8 cellular contexts compared by ENCODE assay signal in genomic region chr3:159804726-159805410, GRCh38. TPM values are rescaled to one million over a fixed set of nuclear protein-coding genes. Genes with fewer than 3 reads are reported as not detected.
DNase-seq lines count a peak whose midpoint lies in the region; ATAC-seq and TF ChIP-seq lines count a peak whose summit lies in the region.

No MANE protein-coding gene starts in this region.

- TF ChIP-seq CTCF in heart left ventricle (IDR thresholded peaks at IDR 0.05), result peak; percentile 73 to 94 (median 90)

- whole genome bisulfite sequencing in heart left ventricle, 4 donors, result 27 to 43% (median 35%) methylated on average over 5 of the region's 5 CpGs

- DNase-seq in EL (peak; percentile 89), NCI-H446 (lab: John Stamatoyannopoulos, UW) (peak; percentile 57 to 86), heart left ventricle (peak in 4 of 5 donors; percentile 73 to 79 (median 78)), putamen (ENCODE audit: low spot score) (peak; percentile 91)
- DNase-seq in activated naive CD8-positive, alpha-beta T cell treated with anti-CD3 and anti-CD28 coated beads for 36 hours, result peak; percentile 26
- no peak for DNase-seq in activated effector memory CD4-positive, alpha-beta T cell treated with Interleukin-2 at 50 U/mL for 16 hours

- no peaks in the 10 kb centered on the region for H3K36me3 Mint-ChIP-seq in activated naive CD8-positive, alpha-beta T cell treated with anti-CD3 and anti-CD28 coated beads for 36 hours

- TF ChIP-seq POLR2A in heart left ventricle (IDR thresholded peaks at IDR 0.05), result no peak

- H3K27ac Mint-ChIP-seq in activated naive CD8-positive, alpha-beta T cell treated with anti-CD3 and anti-CD28 coated beads for 36 hours, result no peak overlapping the region

- peaks cover 3 to 75% (median 37%) of the 10 kb centered on the region in 12 donors for H3K4me1 ChIP-seq in heart left ventricle

- intact Hi-C loops in heart left ventricle (cut with DNase I), result loop anchor here (1.0 to 10.0 kb wide), 19 partner anchors 38 to 960 kb away; no protein-coding TSS in a partner anchor

- no peaks in the 10 kb centered on the region for H3K4me1 Mint-ChIP-seq in activated naive CD8-positive, alpha-beta T cell treated with anti-CD3 and anti-CD28 coated beads for 36 hours

- ATAC-seq in GM19463 (IDR thresholded peaks at IDR 0.05; ENCODE audit: unreplicated experiment), result peak; percentile 97
- peak; percentile 94 for ATAC-seq in HG03439 (IDR thresholded peaks at IDR 0.05; ENCODE audit: unreplicated experiment)
- peak; percentile 79 to 92 (median 92) for ATAC-seq in heart left ventricle

- peaks cover 6% of the 10 kb centered on the region for H3K27me3 Mint-ChIP-seq in activated naive CD8-positive, alpha-beta T cell treated with anti-CD3 and anti-CD28 coated beads for 36 hours

- no peaks in the 10 kb centered on the region for H3K9me3 ChIP-seq in heart left ventricle

- no peak overlapping the region for H3K4me3 ChIP-seq in heart left ventricle

- no peaks in the 10 kb centered on the region for H3K36me3 ChIP-seq in heart left ventricle

- H3K4me3 Mint-ChIP-seq in activated naive CD8-positive, alpha-beta T cell treated with anti-CD3 and anti-CD28 coated beads for 36 hours, result no peak overlapping the region

- no peaks in the 10 kb centered on the region for H3K9me3 Mint-ChIP-seq in activated naive CD8-positive, alpha-beta T cell treated with anti-CD3 and anti-CD28 coated beads for 36 hours

- H3K27ac ChIP-seq in heart left ventricle, result peak overlapping the region in 9 of 12 donors; percentile 6 to 71 (median 52)

- H3K27me3 ChIP-seq in heart left ventricle, result no peaks in the 10 kb centered on the region

RNA-seq across cellular contexts. Expression of gene SCHIP1, which starts 34.8 kb away (rescaled TPM):
- total RNA-seq in activated naive CD8-positive, alpha-beta T cell treated with anti-CD3 and anti-CD28 coated beads for 36 hours, result not detected
- total RNA-seq in heart left ventricle, result 100 to 1,000 TPM in 1 of 9 donors, 10 to 100 TPM in 8; 38.8 to 137 (median 49.9) TPM
- polyA plus RNA-seq in heart left ventricle, result 100 to 1,000 TPM in 1 of 2 donors, 10 to 100 TPM in 1; 23.8 to 100 TPM

Comparison
In these comparisons a context has a peak if more than half of its experiments do, and no peak if none do; other contexts are left out.
1. RNA of gene SCHIP1, which starts 34.8 kb away (total RNA-seq): 38.8 to 137 TPM in heart left ventricle; not detected in activated naive CD8-positive, alpha-beta T cell treated with anti-CD3 and anti-CD28 coated beads for 36 hours; every median in the first group is over 10 times any median in the second.
2. Peak in every context shown above with its lines, with median percentiles within 50 percentile points of each other: ATAC-seq.